ENCODE assay signal across 1 cellular context in genomic region chr10:11178606-11179221, GRCh38.
TF ChIP-seq lines count a peak whose summit lies in the region.

No MANE protein-coding gene starts in this region.

TF ChIP-seq in K562, 482 proteins besides CTCF, POLR2A, EP300 and RAD21 (continued from another document and continues in another):
- TF ChIP-seq, protein P1, sequence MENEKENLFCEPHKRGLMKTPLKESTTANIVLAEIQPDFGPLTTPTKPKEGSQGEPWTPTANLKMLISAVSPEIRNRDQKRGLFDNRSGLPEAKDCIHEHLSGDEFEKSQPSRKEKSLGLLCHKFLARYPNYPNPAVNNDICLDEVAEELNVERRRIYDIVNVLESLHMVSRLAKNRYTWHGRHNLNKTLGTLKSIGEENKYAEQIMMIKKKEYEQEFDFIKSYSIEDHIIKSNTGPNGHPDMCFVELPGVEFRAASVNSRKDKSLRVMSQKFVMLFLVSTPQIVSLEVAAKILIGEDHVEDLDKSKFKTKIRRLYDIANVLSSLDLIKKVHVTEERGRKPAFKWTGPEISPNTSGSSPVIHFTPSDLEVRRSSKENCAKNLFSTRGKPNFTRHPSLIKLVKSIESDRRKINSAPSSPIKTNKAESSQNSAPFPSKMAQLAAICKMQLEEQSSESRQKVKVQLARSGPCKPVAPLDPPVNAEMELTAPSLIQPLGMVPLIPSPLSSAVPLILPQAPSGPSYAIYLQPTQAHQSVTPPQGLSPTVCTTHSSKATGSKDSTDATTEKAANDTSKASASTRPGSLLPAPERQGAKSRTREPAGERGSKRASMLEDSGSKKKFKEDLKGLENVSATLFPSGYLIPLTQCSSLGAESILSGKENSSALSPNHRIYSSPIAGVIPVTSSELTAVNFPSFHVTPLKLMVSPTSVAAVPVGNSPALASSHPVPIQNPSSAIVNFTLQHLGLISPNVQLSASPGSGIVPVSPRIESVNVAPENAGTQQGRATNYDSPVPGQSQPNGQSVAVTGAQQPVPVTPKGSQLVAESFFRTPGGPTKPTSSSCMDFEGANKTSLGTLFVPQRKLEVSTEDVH (IDR thresholded peaks at IDR 0.05; ENCODE audit: low read depth, partially characterized antibody), result no peak
- TF ChIP-seq ILF3 (IDR thresholded peaks at IDR 0.05; ENCODE audit: borderline replicate concordance) (no peak), NRF1 (conservative IDR thresholded peaks at IDR 0.05 in 1 of 2, IDR thresholded peaks at IDR 0.05 in 1 of 2) (peak; percentile 43 to 55; a peak in 2 of 4 replicates), NFATC3 (IDR thresholded peaks at IDR 0.05) (no peak), EHMT2 (IDR thresholded peaks at IDR 0.05) (peak; percentile 60; the same call in 1 of the 2 replicates), TCF3 (CRISPR knock-in tag; IDR thresholded peaks at IDR 0.05) (peak; percentile 97), SNRNP70 (optimal IDR thresholded peaks at IDR 0.05; ENCODE audit: low read depth, low read length) (no peak), GTF3C2 (IDR thresholded peaks at IDR 0.05; ENCODE audit: borderline replicate concordance, extremely low read depth, insufficient read length) (no peak), STAG1 (CRISPR knock-in tag; IDR thresholded peaks at IDR 0.05; ENCODE audit: borderline replicate concordance) (no peak), POLR2AphosphoS2 (IDR thresholded peaks at IDR 0.05; ENCODE audit: low read length) (no peak), CREB5 (CRISPR knock-in tag; IDR thresholded peaks at IDR 0.05) (no peak), PTTG1 (tag; IDR thresholded peaks at IDR 0.05; ENCODE audit: low read depth) (peak; percentile 36; the same call in 1 of the 2 replicates), ZNF77 (CRISPR knock-in tag; IDR thresholded peaks at IDR 0.05) (no peak), ZNF274 (IDR thresholded peaks at IDR 0.05; ENCODE audit: borderline replicate concordance, low read depth, low read length) (no peak), MCM2 (IDR thresholded peaks at IDR 0.05; ENCODE audit: low read depth) (no peak), RBBP5 (IDR thresholded peaks at IDR 0.05; ENCODE audit: borderline replicate concordance, insufficient read depth, low read length, poor library complexity, severe bottlenecking) (no peak), TCF7 (IDR thresholded peaks at IDR 0.05; ENCODE audit: borderline replicate concordance) (peak; percentile 99), ADNP (tag; IDR thresholded peaks at IDR 0.05) (peak; percentile 88), ZNF3 (CRISPR knock-in tag; IDR thresholded peaks at IDR 0.05) (no peak), ZNF586 (CRISPR knock-in tag; conservative IDR thresholded peaks at IDR 0.05) (no peak), ZC3H4 (CRISPR knock-in tag; IDR thresholded peaks at IDR 0.05; ENCODE audit: borderline replicate concordance) (no peak), NR2F6 (CRISPR knock-in tag; IDR thresholded peaks at IDR 0.05) (no peak), MAFF (IDR thresholded peaks at IDR 0.05; ENCODE audit: low read length) (no peak), ZNF655 (CRISPR knock-in tag; IDR thresholded peaks at IDR 0.05) (no peak), POLR2H (tag; IDR thresholded peaks at IDR 0.05; ENCODE audit: low read depth) (no peak; the same call in 1 of the 2 replicates), MEF2D (tag; conservative IDR thresholded peaks at IDR 0.05; ENCODE audit: low read depth) (peak; percentile 99), ZNF184 (CRISPR knock-in tag; IDR thresholded peaks at IDR 0.05) (no peak), FOXA1 (IDR thresholded peaks at IDR 0.05; ENCODE audit: borderline replicate concordance) (no peak), RFX1 (IDR thresholded peaks at IDR 0.05) (peak; percentile 85), SRSF3 (IDR thresholded peaks at IDR 0.05; ENCODE audit: insufficient read depth, low read length) (no peak), BMI1 (IDR thresholded peaks at IDR 0.05; ENCODE audit: low read length) (no peak), ZNF445 (CRISPR knock-in tag; IDR thresholded peaks at IDR 0.05; ENCODE audit: low read depth) (no peak), TRIM24 (IDR thresholded peaks at IDR 0.05) (peak; percentile 75 to 89; a peak in 3 of 4 replicates), SMAD3 (CRISPR knock-in tag; conservative IDR thresholded peaks at IDR 0.05) (no peak), RCOR1 (IDR thresholded peaks at IDR 0.05; ENCODE audit: borderline replicate concordance in 1 of 2, low read depth in 2 of 2, low read length in 2 of 2) (peak; percentile 39 to 95; a peak in 3 of 4 replicates), L3MBTL2 (IDR thresholded peaks at IDR 0.05) (peak; percentile 98), CEBPB (tag; IDR thresholded peaks at IDR 0.05) (no peak), FOXK1 (CRISPR knock-in tag; IDR thresholded peaks at IDR 0.05; ENCODE audit: borderline replicate concordance) (no peak), MXI1 (IDR thresholded peaks at IDR 0.05; ENCODE audit: low read depth, low read length) (peak; percentile 66)
- TF ChIP-seq, protein P2, sequence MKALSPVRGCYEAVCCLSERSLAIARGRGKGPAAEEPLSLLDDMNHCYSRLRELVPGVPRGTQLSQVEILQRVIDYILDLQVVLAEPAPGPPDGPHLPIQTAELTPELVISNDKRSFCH (CRISPR knock-in tag; IDR thresholded peaks at IDR 0.05), result no peak
- TF ChIP-seq, protein P2 (tag; IDR thresholded peaks at IDR 0.05), result peak; percentile 62
- TF ChIP-seq, protein P3, sequence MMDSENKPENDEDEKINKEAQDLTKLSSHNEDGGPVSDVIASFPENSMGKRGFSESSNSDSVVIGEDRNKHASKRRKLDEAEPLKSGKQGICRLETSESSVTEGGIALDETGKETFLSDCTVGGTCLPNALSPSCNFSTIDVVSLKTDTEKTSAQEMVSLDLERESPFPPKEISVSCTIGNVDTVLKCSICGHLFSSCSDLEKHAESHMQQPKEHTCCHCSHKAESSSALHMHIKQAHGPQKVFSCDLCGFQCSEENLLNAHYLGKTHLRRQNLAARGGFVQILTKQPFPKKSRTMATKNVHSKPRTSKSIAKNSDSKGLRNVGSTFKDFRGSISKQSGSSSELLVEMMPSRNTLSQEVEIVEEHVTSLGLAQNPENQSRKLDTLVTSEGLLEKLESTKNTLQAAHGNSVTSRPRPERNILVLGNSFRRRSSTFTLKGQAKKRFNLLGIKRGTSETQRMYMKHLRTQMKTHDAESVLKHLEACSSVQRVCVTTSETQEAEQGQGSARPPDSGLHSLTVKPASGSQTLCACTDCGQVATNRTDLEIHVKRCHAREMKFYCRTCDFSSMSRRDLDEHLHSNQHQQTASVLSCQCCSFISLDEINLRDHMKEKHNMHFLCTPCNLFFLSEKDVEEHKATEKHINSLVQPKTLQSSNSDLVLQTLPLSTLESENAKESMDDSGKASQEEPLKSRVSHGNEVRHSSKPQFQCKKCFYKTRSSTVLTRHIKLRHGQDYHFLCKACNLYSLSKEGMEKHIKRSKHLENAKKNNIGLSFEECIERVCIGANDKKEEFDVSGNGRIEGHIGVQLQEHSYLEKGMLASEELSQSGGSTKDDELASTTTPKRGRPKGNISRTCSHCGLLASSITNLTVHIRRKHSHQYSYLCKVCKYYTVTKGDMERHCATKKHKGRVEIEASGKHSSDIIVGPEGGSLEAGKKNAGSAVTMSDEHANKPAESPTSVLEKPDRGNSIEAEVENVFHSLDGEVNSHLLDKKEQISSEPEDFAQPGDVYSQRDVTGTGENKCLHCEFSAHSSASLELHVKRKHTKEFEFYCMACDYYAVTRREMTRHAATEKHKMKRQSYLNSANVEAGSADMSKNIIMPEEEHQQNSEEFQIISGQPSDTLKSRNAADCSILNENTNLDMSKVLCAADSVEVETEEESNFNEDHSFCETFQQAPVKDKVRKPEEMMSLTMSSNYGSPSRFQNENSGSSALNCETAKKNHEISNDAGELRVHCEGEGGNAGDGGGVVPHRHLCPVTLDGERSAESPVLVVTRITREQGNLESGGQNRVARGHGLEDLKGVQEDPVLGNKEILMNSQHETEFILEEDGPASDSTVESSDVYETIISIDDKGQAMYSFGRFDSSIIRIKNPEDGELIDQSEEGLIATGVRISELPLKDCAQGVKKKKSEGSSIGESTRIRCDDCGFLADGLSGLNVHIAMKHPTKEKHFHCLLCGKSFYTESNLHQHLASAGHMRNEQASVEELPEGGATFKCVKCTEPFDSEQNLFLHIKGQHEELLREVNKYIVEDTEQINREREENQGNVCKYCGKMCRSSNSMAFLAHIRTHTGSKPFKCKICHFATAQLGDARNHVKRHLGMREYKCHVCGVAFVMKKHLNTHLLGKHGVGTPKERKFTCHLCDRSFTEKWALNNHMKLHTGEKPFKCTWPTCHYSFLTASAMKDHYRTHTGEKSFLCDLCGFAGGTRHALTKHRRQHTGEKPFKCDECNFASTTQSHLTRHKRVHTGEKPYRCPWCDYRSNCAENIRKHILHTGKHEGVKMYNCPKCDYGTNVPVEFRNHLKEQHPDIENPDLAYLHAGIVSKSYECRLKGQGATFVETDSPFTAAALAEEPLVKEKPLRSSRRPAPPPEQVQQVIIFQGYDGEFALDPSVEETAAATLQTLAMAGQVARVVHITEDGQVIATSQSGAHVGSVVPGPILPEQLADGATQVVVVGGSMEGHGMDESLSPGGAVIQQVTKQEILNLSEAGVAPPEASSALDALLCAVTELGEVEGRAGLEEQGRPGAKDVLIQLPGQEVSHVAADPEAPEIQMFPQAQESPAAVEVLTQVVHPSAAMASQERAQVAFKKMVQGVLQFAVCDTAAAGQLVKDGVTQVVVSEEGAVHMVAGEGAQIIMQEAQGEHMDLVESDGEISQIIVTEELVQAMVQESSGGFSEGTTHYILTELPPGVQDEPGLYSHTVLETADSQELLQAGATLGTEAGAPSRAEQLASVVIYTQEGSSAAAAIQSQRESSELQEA (IDR thresholded peaks at IDR 0.05; ENCODE audit: low read depth), result no peak
- TF ChIP-seq, protein P4, sequence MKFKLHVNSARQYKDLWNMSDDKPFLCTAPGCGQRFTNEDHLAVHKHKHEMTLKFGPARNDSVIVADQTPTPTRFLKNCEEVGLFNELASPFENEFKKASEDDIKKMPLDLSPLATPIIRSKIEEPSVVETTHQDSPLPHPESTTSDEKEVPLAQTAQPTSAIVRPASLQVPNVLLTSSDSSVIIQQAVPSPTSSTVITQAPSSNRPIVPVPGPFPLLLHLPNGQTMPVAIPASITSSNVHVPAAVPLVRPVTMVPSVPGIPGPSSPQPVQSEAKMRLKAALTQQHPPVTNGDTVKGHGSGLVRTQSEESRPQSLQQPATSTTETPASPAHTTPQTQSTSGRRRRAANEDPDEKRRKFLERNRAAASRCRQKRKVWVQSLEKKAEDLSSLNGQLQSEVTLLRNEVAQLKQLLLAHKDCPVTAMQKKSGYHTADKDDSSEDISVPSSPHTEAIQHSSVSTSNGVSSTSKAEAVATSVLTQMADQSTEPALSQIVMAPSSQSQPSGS (CRISPR knock-in tag; IDR thresholded peaks at IDR 0.05), result no peak
